In genomic region chr6:128494440-128494839, GRCh38 we compare ENCODE assay signal across 19 cellular contexts. TPM values are rescaled to one million over a fixed set of nuclear protein-coding genes. Genes with fewer than 3 reads are reported as not detected.
DNase-seq lines count a peak whose midpoint lies in the region; ATAC-seq and TF ChIP-seq lines count a peak whose summit lies in the region.
"Had no signal": no experiment of that assay in that cellular context is flagged by ENCODE, and none has a peak within 500 bp of the region (broad histone marks: within the 10 kb centered on the region; RNA-seq: fewer than 3 reads in every experiment).

No MANE protein-coding gene starts in this region.

- H3K4me1 ChIP-seq in GM23338 (ENCODE audit: insufficient read depth) (peaks cover 72% of the 10 kb centered on the region), mucosa of rectum (ENCODE audit: control insufficient read depth in 2 of 2, insufficient read depth in 2 of 2, low read length in 2 of 2) (peaks cover 13 to 53% of the 10 kb centered on the region in 2 donors)

- peaks cover 16% of the 10 kb centered on the region for H4K20me1 ChIP-seq in GM23338 (replicated peaks; ENCODE audit: insufficient read depth)

- H3K36me3 ChIP-seq in GM23338 (ENCODE audit: insufficient read depth) (no peaks in the 10 kb centered on the region), mucosa of rectum (ENCODE audit: control insufficient read depth in 2 of 2, insufficient read depth in 2 of 2, low read length in 2 of 2) (no peaks in the 10 kb centered on the region)
- H3K36me3 ChIP-seq: ovary, thoracic aorta had no signal

- H3K9me3 ChIP-seq in mucosa of rectum (ENCODE audit: control insufficient read depth in 2 of 2, low read length in 2 of 2): no peaks in the 10 kb centered on the region
- H3K9me3 ChIP-seq: ovary, thoracic aorta had no signal

- H3K4me3 ChIP-seq in GM23338 (no peak overlapping the region), mucosa of rectum (ENCODE audit: low read length in 2 of 2) (peak overlapping the region in 1 of 2 donors; percentile 22)
- H3K4me3 ChIP-seq: ovary, smooth muscle cell, thoracic aorta had no signal

- H3F3A ChIP-seq in GM23338 (replicated peaks; ENCODE audit: low read depth): no peaks in the 10 kb centered on the region

- DNase-seq in GM23338 (ENCODE audit: low spot score) (peak; percentile 53), NCI-H2171 (lab: John Stamatoyannopoulos, UW) (peak; percentile 8), dermis blood vessel endothelial cell (peak; percentile 47), D341Med (ENCODE audit: low spot score) (no peak)
- DNase-seq in activated effector memory CD4-positive, alpha-beta T cell treated with Interleukin-2 at 50 U/mL for 16 hours: no peak
- DNase-seq: AML-193, foreskin fibroblast, kidney glomerular epithelial cell, NCI-H1694, NCI-H524 treated with DMSO at 0.1 percent for 48 hours, ovary, T-helper 9 cell had no signal

- no peak overlapping the region for H2AFZ ChIP-seq in GM23338

- H3K36me3 Mint-ChIP-seq in GM23338 (ENCODE audit: low read depth): peaks cover 3% of the 10 kb centered on the region; the same call in 1 of the 3 replicates

- peaks cover 65% of the 10 kb centered on the region for H3K4me1 Mint-ChIP-seq in GM23338
- H3K4me1 Mint-ChIP-seq: activated T-helper 17 cell treated with anti-CD3 and anti-CD28 coated beads, Interleukin-2, amount 50 U/mL, for 72 hours had no signal

- H3K79me2 ChIP-seq in GM23338 (replicated peaks; ENCODE audit: insufficient read depth): peaks cover 88% of the 10 kb centered on the region

- no peak for TF ChIP-seq CTCF in GM23338 (conservative IDR thresholded peaks at IDR 0.05; ENCODE audit: low read depth in 2 of 2)

- H3K9ac ChIP-seq in mucosa of rectum (ENCODE audit: low read depth in 1 of 2, low read length in 2 of 2): peak overlapping the region in 1 of 2 donors; percentile 31

- H3K9me2 ChIP-seq in GM23338 (ENCODE audit: insufficient read depth): no peaks in the 10 kb centered on the region

- H3K4me3 Mint-ChIP-seq in GM23338: no peak overlapping the region
- H3K4me3 Mint-ChIP-seq: activated T-helper 17 cell treated with anti-CD3 and anti-CD28 coated beads, Interleukin-2, amount 50 U/mL, for 72 hours had no signal

- H3K27me3 Mint-ChIP-seq in GM23338 (ENCODE audit: insufficient read depth, low read depth, poor library complexity): no peaks in the 10 kb centered on the region

- no peaks in the 10 kb centered on the region for H3K9me3 Mint-ChIP-seq in GM23338
- H3K9me3 Mint-ChIP-seq: activated T-helper 17 cell treated with anti-CD3 and anti-CD28 coated beads, Interleukin-2, amount 50 U/mL, for 72 hours had no signal

- peak overlapping the region; percentile 2 for H3K4me2 ChIP-seq in GM23338
- H3K4me2 ChIP-seq: smooth muscle cell had no signal

- no peaks in the 10 kb centered on the region for H3K27me3 ChIP-seq in GM23338 (ENCODE audit: insufficient read depth)
- H3K27me3 ChIP-seq in mucosa of rectum (ENCODE audit: control insufficient read depth in 2 of 2, insufficient read depth in 2 of 2, low read length in 2 of 2): no peaks in the 10 kb centered on the region
- H3K27me3 ChIP-seq: ovary had no signal

- H3K27ac Mint-ChIP-seq in GM23338: no peak overlapping the region
- H3K27ac Mint-ChIP-seq: activated T-helper 17 cell treated with anti-CD3 and anti-CD28 coated beads, Interleukin-2, amount 50 U/mL, for 72 hours had no signal

- H3K27ac ChIP-seq in GM23338 (ENCODE audit: low read depth) (no peak overlapping the region), mucosa of rectum (ENCODE audit: low read depth in 2 of 2, low read length in 2 of 2) (peak overlapping the region; percentile 45 to 61)
- H3K27ac ChIP-seq: thoracic aorta had no signal

- peak; percentile 60 for ATAC-seq in GM23338
- ATAC-seq in HG03521 (IDR thresholded peaks at IDR 0.05; ENCODE audit: unreplicated experiment): no peak
- ATAC-seq: activated CD4-positive, CD25-positive, alpha-beta regulatory T cell treated with anti-CD3 and anti-CD28 coated beads, Interleukin-2, amount 50 U/mL, for 24 hours; activated T-helper 17 cell treated with anti-CD3 and anti-CD28 coated beads, Interleukin-2, amount 50 U/mL, for 72 hours; HCT116 had no signal

TF ChIP-seq in GM23338, 12 proteins besides CTCF, POLR2A, EP300 and RAD21 (continues in another document):
- TF ChIP-seq JUNB (IDR thresholded peaks at IDR 0.05; ENCODE audit: unreplicated experiment) (no peak), REST (IDR thresholded peaks at IDR 0.05; ENCODE audit: unreplicated experiment) (no peak), CREB1 (CRISPR knock-in tag; IDR thresholded peaks at IDR 0.05; ENCODE audit: low read depth) (no peak), EZH2phosphoT487 (IDR thresholded peaks at IDR 0.05; ENCODE audit: unreplicated experiment) (no peak)

RNA-seq across cellular contexts. Expression of gene PTPRK, which starts 26.0 kb away (rescaled TPM):
- 46.1 and 56.4 TPM in 2 replicates for total RNA-seq in GM23338 (2014; rRNA removed; shearing (Covaris generic))
- polyA plus RNA-seq in GM23338 (2016; fragmentation: Nextera tagmentation; extraction: Ambion mirVana): 20.7 and 26.9 TPM in 2 replicates
- total RNA-seq in dermis blood vessel endothelial cell: 104 and 120 TPM in 2 replicates

Comparison
In these comparisons a context has a peak if more than half of its experiments do, and no peak if none do; other contexts are left out.
1. DNase-seq: peak in GM23338 (single experiment), NCI-H2171 (single experiment) and dermis blood vessel endothelial cell (single experiment); none in activated effector memory CD4-positive, alpha-beta T cell treated with Interleukin-2 at 50 U/mL for 16 hours (single experiment) and D341Med (single experiment).